ENCODE assay signal across 8 cellular contexts in the genomic region with DNA sequence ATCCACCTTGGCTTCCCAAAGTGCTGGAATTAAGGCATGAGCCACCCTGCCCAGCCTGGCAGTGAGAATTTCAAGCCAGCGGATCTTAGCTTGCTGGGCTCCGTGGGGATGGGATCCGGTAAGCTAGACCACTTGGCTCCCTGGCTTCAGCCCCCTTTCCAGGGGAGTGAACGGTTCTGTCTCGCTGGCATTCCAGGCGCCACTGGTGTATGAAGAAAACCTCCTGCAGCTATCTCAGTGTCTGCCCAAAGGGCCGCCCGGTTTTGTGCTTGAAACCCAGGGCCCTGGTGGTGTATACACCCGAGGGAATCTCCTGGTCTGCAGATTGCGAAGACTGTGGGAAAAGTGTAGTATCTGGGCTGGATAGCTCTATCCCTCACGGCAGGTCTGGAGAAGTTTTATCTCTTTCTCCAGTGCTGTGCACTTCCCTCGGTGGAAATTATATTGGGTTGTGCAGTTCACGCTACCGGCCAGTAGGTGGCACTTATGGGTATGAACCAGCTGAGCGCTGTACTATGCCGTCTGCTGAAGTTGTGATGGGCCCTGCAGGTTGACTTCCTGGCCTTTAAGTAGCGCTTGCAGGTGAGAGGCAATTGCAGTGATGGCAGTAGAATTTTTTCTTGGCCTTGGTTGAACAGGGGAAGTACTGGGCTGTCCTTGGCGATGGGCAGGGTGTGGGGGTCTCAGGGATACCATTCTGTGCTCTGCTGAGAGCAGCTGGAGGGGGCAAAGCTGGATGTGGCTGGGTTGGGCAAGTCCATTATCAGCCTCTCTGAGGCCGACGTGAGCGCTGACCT.
DNase-seq lines count a peak whose midpoint lies in the region; ATAC-seq and TF ChIP-seq lines count a peak whose summit lies in the region.

No MANE protein-coding gene starts in this region.

- ATAC-seq in HG02571 (IDR thresholded peaks at IDR 0.05; ENCODE audit: unreplicated experiment) (peak; percentile 98), esophagus mucosa (peak; percentile 66)
- peak; percentile 79 to 80 for ATAC-seq in natural killer cell treated with Interleukin-12 subunit alpha and Interleukin-12 subunit beta and Interleukin-15 and Interleukin-18, amount 100 ng/mL, for 72 hours

- peaks cover 5% of the 10 kb centered on the region for H3K9me3 Mint-ChIP-seq in natural killer cell treated with Interleukin-12 subunit alpha and Interleukin-12 subunit beta and Interleukin-15 and Interleukin-18, amount 100 ng/mL, for 72 hours

- intact Hi-C loops in uterus (cut with DNase I; ENCODE audit: low total_unique reads): no loop called here

- no peaks in the 10 kb centered on the region for H3F3A ChIP-seq in MM.1S (ENCODE audit: insufficient read depth, low read length)

- H3K9me2 ChIP-seq in MM.1S (replicated peaks; ENCODE audit: insufficient read depth, low read length): no peaks in the 10 kb centered on the region

- H3K27ac ChIP-seq in MM.1S (ENCODE audit: low read length) (no peak overlapping the region), uterus (no peak overlapping the region)

- no peaks in the 10 kb centered on the region for H3K27me3 ChIP-seq in MM.1S (replicated peaks; ENCODE audit: insufficient read depth, low read length)
- no peaks in the 10 kb centered on the region for H3K27me3 ChIP-seq in uterus

- H3K9me3 ChIP-seq in MM.1S (replicated peaks; ENCODE audit: insufficient read depth, low read length) (no peaks in the 10 kb centered on the region), uterus (no peaks in the 10 kb centered on the region)

- no peaks in the 10 kb centered on the region for H3K79me2 ChIP-seq in MM.1S (ENCODE audit: low read length)

- no peak for TF ChIP-seq POLR2A in uterus (IDR thresholded peaks at IDR 0.05)

- no peaks in the 10 kb centered on the region for H3K36me3 ChIP-seq in MM.1S (replicated peaks; ENCODE audit: insufficient read depth, low read length)
- H3K36me3 ChIP-seq in uterus: no peaks in the 10 kb centered on the region

- DNase-seq in A172 (ENCODE audit: low spot score) (peak; percentile 29), MM.1S (peak; percentile 75), uterus (peak in 1 of 2 donors; percentile 19)
- peak; percentile 22 for DNase-seq in activated CD4-positive, alpha-beta T cell treated with anti-CD3 and anti-CD28 coated beads, Interleukin-2, amount 50 U/mL, for 1 hour
- DNase-seq in natural killer cell treated with Interleukin-12 subunit alpha and Interleukin-12 subunit beta and Interleukin-15 and Interleukin-18, amount 100 ng/mL, for 72 hours (ENCODE audit: low spot score): peak; percentile 69

- H4K20me1 ChIP-seq in MM.1S (ENCODE audit: insufficient read depth, low read length): no peaks in the 10 kb centered on the region

- no peak overlapping the region for H3K9ac ChIP-seq in MM.1S (ENCODE audit: low read length)

- H3K4me3 ChIP-seq in GM12875 (ENCODE audit: low read depth, low read length): no peak overlapping the region
- H3K4me3 ChIP-seq in MM.1S (ENCODE audit: low read length): no peak overlapping the region
- no peak overlapping the region for H3K4me3 ChIP-seq in uterus

- peaks cover 6 to 7% of the 10 kb centered on the region in 2 donors for H3K4me1 Mint-ChIP-seq in natural killer cell treated with Interleukin-12 subunit alpha and Interleukin-12 subunit beta and Interleukin-15 and Interleukin-18, amount 100 ng/mL, for 72 hours (ENCODE audit: low read depth in 2 of 2)

- H3K4me2 ChIP-seq in MM.1S (ENCODE audit: low read depth, low read length): no peak overlapping the region

- no peak overlapping the region for H3K4me3 Mint-ChIP-seq in natural killer cell treated with Interleukin-12 subunit alpha and Interleukin-12 subunit beta and Interleukin-15 and Interleukin-18, amount 100 ng/mL, for 72 hours

- H2AFZ ChIP-seq in MM.1S (ENCODE audit: low read length): peak overlapping the region; percentile 37

- H3K4me1 ChIP-seq in MM.1S (ENCODE audit: low read length) (no peaks in the 10 kb centered on the region), uterus (no peaks in the 10 kb centered on the region)

- peak; percentile 88 for TF ChIP-seq CTCF in GM12875 (IDR thresholded peaks at IDR 0.05; ENCODE audit: borderline replicate concordance, insufficient read depth, low read depth, low read length)
- peak; percentile 92 for TF ChIP-seq CTCF in MM.1S (IDR thresholded peaks at IDR 0.05; ENCODE audit: low read length)
- TF ChIP-seq CTCF in uterus (IDR thresholded peaks at IDR 0.05): peak; percentile 30 to 45 (median 44)

- H3K27ac Mint-ChIP-seq in natural killer cell treated with Interleukin-12 subunit alpha and Interleukin-12 subunit beta and Interleukin-15 and Interleukin-18, amount 100 ng/mL, for 72 hours: no peak overlapping the region

- no peaks in the 10 kb centered on the region for H3K27me3 Mint-ChIP-seq in natural killer cell treated with Interleukin-12 subunit alpha and Interleukin-12 subunit beta and Interleukin-15 and Interleukin-18, amount 100 ng/mL, for 72 hours

- H3K36me3 Mint-ChIP-seq in natural killer cell treated with Interleukin-12 subunit alpha and Interleukin-12 subunit beta and Interleukin-15 and Interleukin-18, amount 100 ng/mL, for 72 hours: peaks cover 5% of the 10 kb centered on the region
